In genomic region chr10:70549962-70550845, GRCh38 we compare ENCODE assay signal across 8 cellular contexts. TPM values are rescaled to one million over a fixed set of nuclear protein-coding genes. Genes with fewer than 3 reads are reported as not detected.
DNase-seq lines count a peak whose midpoint lies in the region; ATAC-seq, FAIRE-seq and TF ChIP-seq lines count a peak whose summit lies in the region.

No MANE protein-coding gene starts in this region.

- no peaks in the 10 kb centered on the region for H4K20me1 ChIP-seq in DOHH2 (ENCODE audit: control insufficient read depth, insufficient read depth, low read depth, low read length)

- no peak overlapping the region for H3K27ac Mint-ChIP-seq in activated T-helper 2 cell treated with anti-CD3 and anti-CD28 coated beads, Interferon-gamma antibody, Interleukin-2, Interleukin-4, amounts not matched to agents 10 μg/mL and 5 μg/mL and 100 μg/mL, durations not matched to agents 14 hours and 24 hours and 36 hours

- H3K27ac ChIP-seq in DOHH2 (ENCODE audit: low read depth, low read length) (no peak overlapping the region), pancreas (no peak overlapping the region), upper lobe of left lung (no peak overlapping the region)

- TF ChIP-seq EP300 in upper lobe of left lung (IDR thresholded peaks at IDR 0.05), result no peak

- ATAC-seq in pancreas (peak; percentile 64 to 90 (median 88)), upper lobe of left lung (ENCODE audit: low FRiP score in 2 of 2) (peak; percentile 61 to 83)

- intact Hi-C loops in activated T-helper 2 cell treated with anti-CD3 and anti-CD28 coated beads, Interferon-gamma antibody, Interleukin-2, Interleukin-4, amounts not matched to agents 10 μg/mL and 5 μg/mL and 100 μg/mL, durations not matched to agents 14 hours and 24 hours and 36 hours (cut with micrococcal nuclease), result loop anchor here (1.0 to 5.0 kb wide), 4 partner anchors 69 to 332 kb away; partner anchors contain the start of gene SGPL1
- intact Hi-C loops in pancreas (cut with DNase I), result loop anchor here in 2 of 3 donors (2.0 to 5.0 kb wide), 3 partner anchors 209 to 332 kb away; no protein-coding TSS in a partner anchor

- H3K79me2 ChIP-seq in DOHH2 (ENCODE audit: control insufficient read depth, low read length), result no peaks in the 10 kb centered on the region

- TF ChIP-seq POLR2A in upper lobe of left lung (IDR thresholded peaks at IDR 0.05), result no peak

- DNase-seq in HS-5 (ENCODE audit: low read depth), result peak; percentile 28
- DNase-seq in RPMI7951 (ENCODE audit: low read depth), result peak; percentile 51
- peak; percentile 56 for DNase-seq in activated T-helper 2 cell treated with anti-CD3 and anti-CD28 coated beads, Interferon-gamma antibody, Interleukin-2, Interleukin-4, amounts not matched to agents 10 μg/mL and 5 μg/mL and 100 μg/mL, durations not matched to agents 14 hours and 24 hours and 36 hours (ENCODE audit: low spot score)
- DNase-seq in frontal cortex (ENCODE audit: low spot score in 2 of 2), result peak; percentile 73 to 80
- DNase-seq in pancreas, result peak in 5 of 6 donors; percentile 31 to 76 (median 61)
- DNase-seq in upper lobe of left lung, result peak in 1 of 2 donors; percentile 70
- DNase-seq in NCI-H1048 (lab: John Stamatoyannopoulos, UW), result no peak

- no peaks in the 10 kb centered on the region for H3K27me3 ChIP-seq in DOHH2 (ENCODE audit: control insufficient read depth, low read length)
- H3K27me3 ChIP-seq in pancreas, result no peaks in the 10 kb centered on the region
- H3K27me3 ChIP-seq in upper lobe of left lung, result no peaks in the 10 kb centered on the region

- TF ChIP-seq CTCF in DOHH2 (IDR thresholded peaks at IDR 0.05; ENCODE audit: low read depth, low read length, poor library complexity, severe bottlenecking) (peak; percentile 83), pancreas (IDR thresholded peaks at IDR 0.05) (peak; percentile 76 to 86 (median 80)), upper lobe of left lung (IDR thresholded peaks at IDR 0.05) (peak; percentile 80 to 94 (median 88))

- H3K4me3 Mint-ChIP-seq in activated T-helper 2 cell treated with anti-CD3 and anti-CD28 coated beads, Interferon-gamma antibody, Interleukin-2, Interleukin-4, amounts not matched to agents 10 μg/mL and 5 μg/mL and 100 μg/mL, durations not matched to agents 14 hours and 24 hours and 36 hours (ENCODE audit: low read depth), result no peak overlapping the region

- no peak overlapping the region for H3K4me3 ChIP-seq in DOHH2 (ENCODE audit: low read length)
- H3K4me3 ChIP-seq in pancreas, result no peak overlapping the region
- H3K4me3 ChIP-seq in upper lobe of left lung, result no peak overlapping the region

- no peaks in the 10 kb centered on the region for H3K4me1 ChIP-seq in DOHH2 (ENCODE audit: control insufficient read depth, low read length)
- no peaks in the 10 kb centered on the region for H3K4me1 ChIP-seq in pancreas
- H3K4me1 ChIP-seq in upper lobe of left lung, result peaks cover 4 to 15% (median 8%) of the 10 kb centered on the region in 4 donors

- 68 to 73% methylated on average over 9 of the region's 9 CpGs for WGBS in pancreas, 2 donors
- WGBS in upper lobe of left lung, 2 donors, result 88 to 89% methylated on average over 9 of the region's 9 CpGs

- H3K9me3 Mint-ChIP-seq in activated T-helper 2 cell treated with anti-CD3 and anti-CD28 coated beads, Interferon-gamma antibody, Interleukin-2, Interleukin-4, amounts not matched to agents 10 μg/mL and 5 μg/mL and 100 μg/mL, durations not matched to agents 14 hours and 24 hours and 36 hours, result no peaks in the 10 kb centered on the region

- FAIRE-seq in frontal cortex (lab: Jason Lieb, UNC), result no peak
- no peak for FAIRE-seq in pancreas (lab: Jason Lieb, UNC)

- H3F3A ChIP-seq in DOHH2 (ENCODE audit: control insufficient read depth, insufficient read depth), result no peaks in the 10 kb centered on the region

- H3K4me1 Mint-ChIP-seq in activated T-helper 2 cell treated with anti-CD3 and anti-CD28 coated beads, Interferon-gamma antibody, Interleukin-2, Interleukin-4, amounts not matched to agents 10 μg/mL and 5 μg/mL and 100 μg/mL, durations not matched to agents 14 hours and 24 hours and 36 hours (ENCODE audit: low read depth), result no peaks in the 10 kb centered on the region

- no peaks in the 10 kb centered on the region for H3K9me2 ChIP-seq in DOHH2 (replicated peaks; ENCODE audit: control insufficient read depth, low read length)

- H3K27me3 Mint-ChIP-seq in activated T-helper 2 cell treated with anti-CD3 and anti-CD28 coated beads, Interferon-gamma antibody, Interleukin-2, Interleukin-4, amounts not matched to agents 10 μg/mL and 5 μg/mL and 100 μg/mL, durations not matched to agents 14 hours and 24 hours and 36 hours (ENCODE audit: low read depth), result no peaks in the 10 kb centered on the region

- H3K36me3 Mint-ChIP-seq in activated T-helper 2 cell treated with anti-CD3 and anti-CD28 coated beads, Interferon-gamma antibody, Interleukin-2, Interleukin-4, amounts not matched to agents 10 μg/mL and 5 μg/mL and 100 μg/mL, durations not matched to agents 14 hours and 24 hours and 36 hours (ENCODE audit: low read depth), result no peaks in the 10 kb centered on the region

- H3K9me3 ChIP-seq in DOHH2 (ENCODE audit: control insufficient read depth, insufficient read depth, low read length) (no peaks in the 10 kb centered on the region), pancreas (no peaks in the 10 kb centered on the region), upper lobe of left lung (no peaks in the 10 kb centered on the region)

- H3K4me2 ChIP-seq in DOHH2 (ENCODE audit: low read length), result no peak overlapping the region

- H3K36me3 ChIP-seq in DOHH2 (ENCODE audit: control insufficient read depth, low read length), result peaks cover 52% of the 10 kb centered on the region
- peaks cover 0 to 7% (median 0%) of the 10 kb centered on the region in 3 donors for H3K36me3 ChIP-seq in pancreas
- H3K36me3 ChIP-seq in upper lobe of left lung, result peaks cover 0 to 62% (median 7%) of the 10 kb centered on the region in 4 donors

RNA-seq across cellular contexts. Expression of gene PRF1, which starts 52.3 kb away (rescaled TPM):
- not detected in 2 replicates for total RNA-seq in RPMI7951 (2014; rRNA removed; shearing (Covaris generic))
- total RNA-seq in activated T-helper 2 cell treated with anti-CD3 and anti-CD28 coated beads, Interferon-gamma antibody, Interleukin-2, Interleukin-4, amounts not matched to agents 10 μg/mL and 5 μg/mL and 100 μg/mL, durations not matched to agents 14 hours and 24 hours and 36 hours, result 67.7 and 69.6 TPM in 2 replicates
- not detected for total RNA-seq in frontal cortex
- 1 to 10 TPM in 3 of 6 donors, under 1 TPM in 3; 0.16 to 1.8 (median 0.76) TPM for total RNA-seq in pancreas
- polyA plus RNA-seq in pancreas, result under 1 TPM; 0.30 to 0.54 TPM
- 10 to 100 TPM in 5 of 6 donors, 1 to 10 TPM in 1; 6.3 to 26.9 (median 15.9) TPM for total RNA-seq in upper lobe of left lung
